In the genomic region with DNA sequence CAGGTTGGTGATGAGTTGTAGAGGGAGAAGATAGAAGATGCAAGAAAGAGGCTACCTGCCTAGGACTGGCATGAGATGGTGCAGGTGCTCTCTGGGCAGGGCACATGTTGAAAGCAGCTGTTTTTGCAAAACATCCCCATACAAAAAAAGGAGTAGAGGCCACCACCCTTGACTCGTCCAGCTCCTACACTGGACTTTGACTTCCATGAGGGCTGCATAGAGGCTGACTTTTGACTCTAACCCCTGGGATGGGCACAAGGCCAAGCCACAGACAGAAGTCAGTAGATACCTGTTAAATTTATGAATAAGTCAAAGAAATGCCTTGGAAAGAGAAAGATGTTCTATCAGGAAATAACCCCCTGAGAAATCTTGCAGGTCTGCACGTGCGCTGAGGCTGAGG, we compare ENCODE assay signal across 28 cellular contexts.
DNase-seq lines count a peak whose midpoint lies in the region; ATAC-seq, FAIRE-seq and TF ChIP-seq lines count a peak whose summit lies in the region.
"Had no signal": no experiment of that assay in that cellular context is flagged by ENCODE, and none has a peak within 500 bp of the region (broad histone marks: within the 10 kb centered on the region; RNA-seq: fewer than 3 reads in every experiment).

No MANE protein-coding gene starts in this region.

- ATAC-seq in K562: no peak
- peak; percentile 79 for ATAC-seq in left lobe of liver
- peak; percentile 24 for ATAC-seq in stimulated activated memory B cell treated with anti-CD40 and anti-IgM and Interleukin-4, amounts not matched to agents 10 μg/mL and 1 μg/mL and 100 μg/mL, for 72 hours
- ATAC-seq in HG02981 (IDR thresholded peaks at IDR 0.05; ENCODE audit: unreplicated experiment): no peak
- ATAC-seq in HG03342 (IDR thresholded peaks at IDR 0.05; ENCODE audit: unreplicated experiment): no peak
- ATAC-seq: CD8-positive, alpha-beta T cell; GM23338 had no signal

- CTCF ChIA-PET in MCF 10A (lab: Yijun Ruan, JAX): interaction anchor here (3.7 kb wide), 1 partner anchor 19 kb away, joined by 17 read pairs; no protein-coding TSS in a partner anchor
- CTCF ChIA-PET in K562 (lab: Yijun Ruan, JAX; ENCODE audit: low intra/inter-chr PET ratio): no interaction called here

- TF ChIP-seq EP300 in K562 (IDR thresholded peaks at IDR 0.05; ENCODE audit: low read length): no peak

- H3K4me1 Mint-ChIP-seq in MCF 10A (ENCODE audit: insufficient read depth, unreplicated experiment): peaks cover 29% of the 10 kb centered on the region
- H3K4me1 Mint-ChIP-seq in stimulated activated memory B cell treated with anti-CD40 and anti-IgM and Interleukin-4, amounts not matched to agents 10 μg/mL and 1 μg/mL and 100 μg/mL, for 72 hours: no peaks in the 10 kb centered on the region
- H3K4me1 Mint-ChIP-seq: B cell, GM23338 had no signal

- H3K4me2 ChIP-seq in K562 (ENCODE audit: insufficient read depth, low read length) (no peak overlapping the region), osteoblast (ENCODE audit: insufficient read depth, low read length) (no peak overlapping the region)
- H3K4me2 ChIP-seq: GM23338 had no signal

- TF ChIP-seq CTCF in MCF 10A (IDR thresholded peaks at IDR 0.05; ENCODE audit: unreplicated experiment) (no peak), breast epithelium (IDR thresholded peaks at IDR 0.05) (no peak), K562 (IDR thresholded peaks at IDR 0.05 in 2 of 3, conservative IDR thresholded peaks at IDR 0.05 in 1 of 3; ENCODE audit: insufficient read depth in 2 of 3, low read depth in 1 of 3, low read length in 3 of 3) (no peak), osteoblast (IDR thresholded peaks at IDR 0.05; ENCODE audit: extremely low read depth, low read depth, low read length) (no peak)

- TF ChIP-seq POLR2A in breast epithelium (IDR thresholded peaks at IDR 0.05): no peak
- TF ChIP-seq POLR2A in K562 (conservative IDR thresholded peaks at IDR 0.05): no peak

- H3K4me3 ChIP-seq in breast epithelium (no peak overlapping the region), K562 (no peak overlapping the region), osteoblast (ENCODE audit: insufficient read depth, low read length) (no peak overlapping the region)
- H3K4me3 ChIP-seq: GM23338, HAP-1, MG63, SJSA1 had no signal

- no peak for FAIRE-seq in K562 (lab: Jason Lieb, UNC)
- FAIRE-seq: G401.6 had no signal

- H3K27ac Mint-ChIP-seq in MCF 10A (ENCODE audit: low read depth, unreplicated experiment): peak overlapping the region; percentile 96
- no peak overlapping the region for H3K27ac Mint-ChIP-seq in stimulated activated memory B cell treated with anti-CD40 and anti-IgM and Interleukin-4, amounts not matched to agents 10 μg/mL and 1 μg/mL and 100 μg/mL, for 72 hours
- H3K27ac Mint-ChIP-seq: B cell; CD8-positive, alpha-beta T cell; GM23338 had no signal

- H3K4me1 ChIP-seq in breast epithelium (no peaks in the 10 kb centered on the region), K562 (replicated peaks in 1 of 2; ENCODE audit: control insufficient read depth in 2 of 2, insufficient read depth in 2 of 2, low read length in 2 of 2) (peaks cover 7 to 13% of the 10 kb centered on the region in 2 experiments; a peak in 3 of 5 replicates), osteoblast (ENCODE audit: insufficient read depth, low read length) (peaks cover 19% of the 10 kb centered on the region)
- H3K4me1 ChIP-seq: Caco-2, HAP-1 had no signal

- intact Hi-C loops in MCF 10A (cut with micrococcal nuclease) (loop anchor here (2.0 to 5.0 kb wide), 3 partner anchors 35 to 157 kb away; no protein-coding TSS in a partner anchor), breast epithelium (cut with DNase I; ENCODE audit: low total_unique reads) (no loop called here), K562 (cut with micrococcal nuclease) (no loop called here)

- in situ Hi-C loops in K562 (cut with MboI): no loop called here

- BruUV-seq in MCF 10A (replicated peaks; lab: Mats Ljungman, UMichigan) (no TSS peak), K562 (replicated peaks; lab: Mats Ljungman, UMichigan) (no TSS peak)

- no peak overlapping the region for H2AFZ ChIP-seq in K562 (ENCODE audit: low read depth, low read length)
- H2AFZ ChIP-seq in osteoblast (ENCODE audit: low read length): no peak overlapping the region
- H2AFZ ChIP-seq: GM23338 had no signal

- H3K36me3 Mint-ChIP-seq in MCF 10A (ENCODE audit: insufficient read depth, unreplicated experiment): peaks cover 4% of the 10 kb centered on the region
- no peaks in the 10 kb centered on the region for H3K36me3 Mint-ChIP-seq in stimulated activated memory B cell treated with anti-CD40 and anti-IgM and Interleukin-4, amounts not matched to agents 10 μg/mL and 1 μg/mL and 100 μg/mL, for 72 hours
- H3K36me3 Mint-ChIP-seq: CD8-positive, alpha-beta T cell had no signal

- POLR2A ChIA-PET in MCF 10A (lab: Yijun Ruan, JAX): interaction anchor here (1.4 kb wide), 1 partner anchor 255 kb away, joined by 3 read pairs; no protein-coding TSS in a partner anchor
- POLR2A ChIA-PET in K562 (lab: Yijun Ruan, JAX): interaction anchor here (0.7 to 1.5 kb wide), 3 partner anchors 13 to 288 kb away, joined by 3 read pairs; no protein-coding TSS in a partner anchor

- no peak overlapping the region for H3K4me3 Mint-ChIP-seq in MCF 10A (ENCODE audit: unreplicated experiment)
- H3K4me3 Mint-ChIP-seq in stimulated activated memory B cell treated with anti-CD40 and anti-IgM and Interleukin-4, amounts not matched to agents 10 μg/mL and 1 μg/mL and 100 μg/mL, for 72 hours: no peak overlapping the region
- H3K4me3 Mint-ChIP-seq: B cell; CD8-positive, alpha-beta T cell; GM23338 had no signal

- no peak for DNase-seq in MCF 10A (ENCODE audit: unreplicated experiment)
- no peak for DNase-seq in breast epithelium (ENCODE audit: low spot score in 2 of 2)
- no peak for DNase-seq in K562 (ENCODE audit: extremely low read depth in 1 of 4, low spot score in 3 of 4)
- DNase-seq in left lobe of liver (ENCODE audit: low spot score): peak; percentile 90
- DNase-seq in osteoblast (ENCODE audit: insufficient read length, low spot score, missing footprints): no peak
- DNase-seq: 8988T; Caco-2; CD8-positive, alpha-beta T cell; Kasumi-1; MG63; NCI-H1105 treated with DMSO at 0.1 percent for 48 hours; NCI-H146; NCI-H1930; NCI-H2107; NCI-H446; NCI-H524 treated with DMSO at 0.1 percent for 48 hours; NCI-H774; Right ventricle myocardium superior had no signal

- H3K9me3 ChIP-seq in breast epithelium (no peaks in the 10 kb centered on the region), K562 (replicated peaks; ENCODE audit: control insufficient read depth, insufficient read depth, low read depth, low read length) (no peaks in the 10 kb centered on the region), osteoblast (ENCODE audit: low read depth, low read length) (no peaks in the 10 kb centered on the region)
- H3K9me3 ChIP-seq: HAP-1, MG63, SJSA1 had no signal

- H3K79me2 ChIP-seq in K562 (ENCODE audit: control insufficient read depth, insufficient read depth, low read length) (no peaks in the 10 kb centered on the region; the same call in 1 of the 3 replicates), osteoblast (ENCODE audit: insufficient read depth, low read length) (no peaks in the 10 kb centered on the region)

- no peaks in the 10 kb centered on the region for H3K27me3 Mint-ChIP-seq in MCF 10A (ENCODE audit: insufficient read depth, unreplicated experiment)
- no peaks in the 10 kb centered on the region for H3K27me3 Mint-ChIP-seq in stimulated activated memory B cell treated with anti-CD40 and anti-IgM and Interleukin-4, amounts not matched to agents 10 μg/mL and 1 μg/mL and 100 μg/mL, for 72 hours
- H3K27me3 Mint-ChIP-seq: B cell had no signal

- WGBS in K562 (ENCODE audit: insufficient coverage, low coverage, missing lambda C conversion rate): 49% methylated on average over 3 of the region's 3 CpGs

- H4K20me1 ChIP-seq in K562 (replicated peaks; ENCODE audit: control insufficient read depth, insufficient read depth, low read length) (0 out of 2 replicates have a peak, but pooled peaks cover 3% of the 10 kb centered on the region), osteoblast (ENCODE audit: insufficient read depth, low read length) (no peaks in the 10 kb centered on the region)

- H3K36me3 ChIP-seq in breast epithelium (no peaks in the 10 kb centered on the region), K562 (ENCODE audit: control insufficient read depth, insufficient read depth, low read length) (peaks cover 32% of the 10 kb centered on the region; the same call in 2 of the 3 replicates), osteoblast (ENCODE audit: insufficient read depth, low read length) (no peaks in the 10 kb centered on the region)
- H3K36me3 ChIP-seq: HAP-1, MG63, SJSA1 had no signal

- H3K9me3 Mint-ChIP-seq in MCF 10A (ENCODE audit: unreplicated experiment): no peaks in the 10 kb centered on the region
- H3K9me3 Mint-ChIP-seq in stimulated activated memory B cell treated with anti-CD40 and anti-IgM and Interleukin-4, amounts not matched to agents 10 μg/mL and 1 μg/mL and 100 μg/mL, for 72 hours: no peaks in the 10 kb centered on the region
- H3K9me3 Mint-ChIP-seq: CD8-positive, alpha-beta T cell had no signal

- no peaks in the 10 kb centered on the region for H3K9me1 ChIP-seq in K562 (ENCODE audit: control insufficient read depth, insufficient read depth, low read length)

- H3K27me3 ChIP-seq in breast epithelium (peaks cover 0 to 3% of the 10 kb centered on the region in 2 donors), K562 (ENCODE audit: control insufficient read depth in 2 of 2, insufficient read depth in 2 of 2, low read length in 2 of 2) (no peaks in the 10 kb centered on the region), osteoblast (ENCODE audit: insufficient read depth, low read length) (no peaks in the 10 kb centered on the region)
- H3K27me3 ChIP-seq: MG63, SJSA1 had no signal

- H3K27ac ChIP-seq in breast epithelium (no peak overlapping the region), K562 (ENCODE audit: extremely low read depth, low read depth, low read length) (no peak overlapping the region), osteoblast (ENCODE audit: low read depth, low read length) (no peak overlapping the region)
- H3K27ac ChIP-seq: C4-2B, HL-60, SJSA1 had no signal

- TF ChIP-seq RAD21 in K562 (CRISPR knock-in tag; conservative IDR thresholded peaks at IDR 0.05 in 1 of 2, IDR thresholded peaks at IDR 0.05 in 1 of 2): no peak

- no peak overlapping the region for H3K9ac ChIP-seq in K562 (ENCODE audit: insufficient read depth in 1 of 2, low read depth in 2 of 2, low read length in 2 of 2)

TF ChIP-seq in K562, 482 proteins besides CTCF, POLR2A, EP300 and RAD21:
- TF ChIP-seq NFIC (IDR thresholded peaks at IDR 0.05) (0 out of 2 replicates have a peak, but pooled peaks have one; percentile 9), RFX7 (CRISPR knock-in tag; IDR thresholded peaks at IDR 0.05) (no peak)

Comparison
In these comparisons a context has a peak if more than half of its experiments do, and no peak if none do; other contexts are left out.
1. ATAC-seq: peak in left lobe of liver (single experiment) and stimulated activated memory B cell treated with anti-CD40 and anti-IgM and Interleukin-4, amounts not matched to agents 10 μg/mL and 1 μg/mL and 100 μg/mL, for 72 hours (single experiment); none in K562 (single experiment), HG02981 (single experiment) and HG03342 (single experiment).